8 cellular contexts compared by ENCODE assay signal in the genomic region with DNA sequence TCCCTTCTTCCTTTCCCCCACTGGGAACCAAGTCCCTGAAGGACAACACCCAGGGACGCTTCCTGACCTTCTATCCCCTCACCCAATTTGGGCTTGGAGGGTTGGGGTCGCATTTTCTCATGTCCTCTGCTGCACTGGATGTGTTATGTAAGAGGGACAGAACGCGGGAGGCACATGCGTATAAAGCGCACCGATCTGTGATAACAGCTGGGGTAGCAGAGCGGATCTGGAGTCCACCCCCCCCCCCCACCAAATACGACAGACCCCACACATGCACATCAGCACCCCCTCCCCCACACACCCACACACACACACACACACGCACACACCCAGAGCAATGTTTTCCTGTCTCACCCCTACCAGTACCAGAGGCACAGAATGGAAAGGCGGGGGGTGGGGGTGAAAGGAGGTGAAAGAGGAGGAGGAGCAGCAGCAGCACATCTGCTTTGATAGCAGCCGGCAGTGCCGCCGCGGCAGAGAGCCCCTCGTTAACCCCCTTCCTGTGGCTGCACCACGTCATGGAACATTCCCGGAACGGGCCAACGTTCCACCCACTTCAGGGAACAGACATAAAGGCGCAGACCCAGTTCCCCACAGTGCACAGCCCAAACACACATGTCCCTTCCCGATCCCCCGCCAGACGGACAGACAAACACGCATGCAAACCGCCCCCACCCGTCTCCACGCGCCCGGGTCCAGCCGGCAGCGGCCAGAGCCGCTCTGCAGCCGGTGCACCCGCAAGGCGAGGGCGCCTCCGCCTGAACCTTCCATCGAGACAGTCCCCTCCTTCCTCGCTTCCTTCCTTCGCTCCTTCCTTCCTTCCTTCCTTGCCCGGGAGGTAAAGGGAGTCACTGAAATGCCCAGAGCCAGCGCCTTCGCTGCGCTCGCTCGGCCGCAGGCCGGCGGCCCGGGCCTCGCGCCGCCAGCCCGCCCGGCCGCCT. TPM values are rescaled to one million over a fixed set of nuclear protein-coding genes. Genes with fewer than 3 reads are reported as not detected.
DNase-seq lines count a peak whose midpoint lies in the region; ATAC-seq and TF ChIP-seq lines count a peak whose summit lies in the region.

No MANE protein-coding gene starts in this region.

- no peaks in the 10 kb centered on the region for H3K36me3 ChIP-seq in neural progenitor cell
- H3K36me3 ChIP-seq in stomach smooth muscle (ENCODE audit: control insufficient read depth in 2 of 2, insufficient read depth in 2 of 2, low read length in 2 of 2): no peaks in the 10 kb centered on the region

- H3F3A ChIP-seq in neural progenitor cell (ENCODE audit: low read depth): peaks cover 39% of the 10 kb centered on the region

- peak; percentile 10 for ATAC-seq in HG03139 (IDR thresholded peaks at IDR 0.05; ENCODE audit: unreplicated experiment)
- ATAC-seq in HG03460 (IDR thresholded peaks at IDR 0.05; ENCODE audit: unreplicated experiment): no peak

- H3K27ac Mint-ChIP-seq in neural progenitor cell: peak overlapping the region; percentile 61

- H3K36me3 Mint-ChIP-seq in neural progenitor cell: no peaks in the 10 kb centered on the region

- H3K4me1 ChIP-seq in neural progenitor cell (peaks cover 10% of the 10 kb centered on the region), stomach smooth muscle (ENCODE audit: control insufficient read depth, insufficient read depth, low read length) (peaks cover 7% of the 10 kb centered on the region)

- H3K9me3 ChIP-seq in neural progenitor cell (ENCODE audit: low read depth): no peaks in the 10 kb centered on the region
- no peaks in the 10 kb centered on the region for H3K9me3 ChIP-seq in stomach smooth muscle (ENCODE audit: control insufficient read depth in 2 of 2, low read length in 2 of 2)

- H3K27me3 Mint-ChIP-seq in neural progenitor cell (ENCODE audit: insufficient read depth, low read depth): peaks cover 21% of the 10 kb centered on the region

- H3K27me3 ChIP-seq in neural progenitor cell (peaks cover 43% of the 10 kb centered on the region), stomach smooth muscle (ENCODE audit: control insufficient read depth in 1 of 2, insufficient read depth in 2 of 2, low read length in 2 of 2) (no peaks in the 10 kb centered on the region)

- TF ChIP-seq POLR2A in Raji (IDR thresholded peaks at IDR 0.05; ENCODE audit: insufficient read depth, low read depth, low read length): peak; percentile 76

- peak overlapping the region; percentile 100 for H2AFZ ChIP-seq in neural progenitor cell (replicated peaks)

- peak overlapping the region; percentile 47 for H3K9ac ChIP-seq in neural progenitor cell
- peak overlapping the region; percentile 89 to 90 for H3K9ac ChIP-seq in stomach smooth muscle (ENCODE audit: low read length in 2 of 2)

- peak; percentile 76 for DNase-seq in G401 (ENCODE audit: low spot score)
- peak; percentile 87 for DNase-seq in activated gamma-delta T cell treated with Interleukin-2 at 50 U/mL for 16 hours
- DNase-seq in foreskin fibroblast: peak; percentile 82 to 91
- peak; percentile 78 for DNase-seq in neural progenitor cell (ENCODE audit: low spot score)

- peaks cover 19% of the 10 kb centered on the region for H3K4me1 Mint-ChIP-seq in neural progenitor cell

- peak overlapping the region; percentile 94 to 96 for H3K4me3 ChIP-seq in foreskin fibroblast (ENCODE audit: low read depth in 1 of 2, low read length in 2 of 2)
- H3K4me3 ChIP-seq in neural progenitor cell: peak overlapping the region; percentile 70
- peak overlapping the region; percentile 87 to 96 for H3K4me3 ChIP-seq in stomach smooth muscle (ENCODE audit: low read length in 2 of 2)

- no peaks in the 10 kb centered on the region for H3K9me3 Mint-ChIP-seq in neural progenitor cell

- TF ChIP-seq CTCF in foreskin fibroblast (IDR thresholded peaks at IDR 0.05; ENCODE audit: low read depth, low read length): no peak
- TF ChIP-seq CTCF in neural progenitor cell (IDR thresholded peaks at IDR 0.05): no peak

- in situ Hi-C loops in G401 (cut with HindIII; ENCODE audit: low sequenced_read_pairs): no loop called here

- H4K20me1 ChIP-seq in neural progenitor cell (ENCODE audit: low read depth): peaks cover 3% of the 10 kb centered on the region

- peak overlapping the region; percentile 71 for H3K27ac ChIP-seq in neural progenitor cell
- peak overlapping the region; percentile 98 for H3K27ac ChIP-seq in stomach smooth muscle (ENCODE audit: low read length)

- H3K79me2 ChIP-seq in neural progenitor cell (ENCODE audit: low read depth): peaks cover 8% of the 10 kb centered on the region

- H3K4me2 ChIP-seq in neural progenitor cell: peak overlapping the region; percentile 81

- peak overlapping the region; percentile 98 for H3K4me3 Mint-ChIP-seq in neural progenitor cell

RNA-seq across cellular contexts. Expression of gene HIVEP2, which starts 0.6 kb away (rescaled TPM):
- total RNA-seq in G401 (2014; rRNA removed; shearing (Covaris generic)): 0.80 and 1.8 TPM in 2 replicates
- total RNA-seq in neural progenitor cell (ENCODE audit: low replicate concordance): 2.0 and 2.1 TPM in 2 replicates
